ENCODE assay signal across 1 cellular context in the genomic region with DNA sequence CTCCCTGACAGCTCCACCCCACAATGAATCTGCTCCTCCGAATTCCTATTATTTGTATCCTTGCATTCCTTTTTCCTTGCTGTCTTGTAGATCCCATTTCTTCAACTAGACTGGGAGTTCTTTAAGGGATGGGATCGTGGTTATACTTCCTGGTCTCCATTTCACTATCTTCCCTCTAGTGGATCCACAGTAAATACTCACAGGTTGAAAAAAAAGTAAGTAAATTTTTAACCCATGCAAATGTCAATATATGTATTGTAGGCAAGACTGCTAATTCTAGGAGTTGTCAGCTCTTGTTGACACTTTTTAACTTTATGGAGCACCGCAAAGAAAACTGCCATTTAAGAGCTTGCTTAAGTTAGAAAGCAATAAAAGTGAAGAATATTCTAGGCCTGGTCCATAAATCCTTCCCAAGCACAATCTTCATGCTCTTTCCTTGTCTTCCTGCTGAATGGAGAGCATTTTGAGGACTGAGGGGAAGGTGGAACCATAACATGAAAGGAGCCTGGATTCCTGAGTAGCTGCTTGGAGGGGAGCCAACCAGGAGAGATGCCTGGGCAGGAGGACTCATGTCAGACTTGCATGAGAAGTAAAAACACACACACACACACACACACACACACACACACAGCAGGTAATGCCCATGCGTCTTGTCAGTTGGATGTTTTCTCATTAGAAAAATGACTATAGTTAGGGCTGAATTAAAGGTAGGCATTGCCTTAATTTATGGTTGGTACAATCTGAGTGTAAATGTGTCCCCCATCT.
TF ChIP-seq lines count a peak whose summit lies in the region.

No MANE protein-coding gene starts in this region.

TF ChIP-seq in HEK293, 187 proteins besides CTCF, POLR2A, EP300 and RAD21 (continued from another document):
- TF ChIP-seq ZNF398 (tag by site-specific recombination; IDR thresholded peaks at IDR 0.05), result 0 out of 2 replicates have a peak, but pooled peaks have one; percentile 29
- TF ChIP-seq, protein P1, sequence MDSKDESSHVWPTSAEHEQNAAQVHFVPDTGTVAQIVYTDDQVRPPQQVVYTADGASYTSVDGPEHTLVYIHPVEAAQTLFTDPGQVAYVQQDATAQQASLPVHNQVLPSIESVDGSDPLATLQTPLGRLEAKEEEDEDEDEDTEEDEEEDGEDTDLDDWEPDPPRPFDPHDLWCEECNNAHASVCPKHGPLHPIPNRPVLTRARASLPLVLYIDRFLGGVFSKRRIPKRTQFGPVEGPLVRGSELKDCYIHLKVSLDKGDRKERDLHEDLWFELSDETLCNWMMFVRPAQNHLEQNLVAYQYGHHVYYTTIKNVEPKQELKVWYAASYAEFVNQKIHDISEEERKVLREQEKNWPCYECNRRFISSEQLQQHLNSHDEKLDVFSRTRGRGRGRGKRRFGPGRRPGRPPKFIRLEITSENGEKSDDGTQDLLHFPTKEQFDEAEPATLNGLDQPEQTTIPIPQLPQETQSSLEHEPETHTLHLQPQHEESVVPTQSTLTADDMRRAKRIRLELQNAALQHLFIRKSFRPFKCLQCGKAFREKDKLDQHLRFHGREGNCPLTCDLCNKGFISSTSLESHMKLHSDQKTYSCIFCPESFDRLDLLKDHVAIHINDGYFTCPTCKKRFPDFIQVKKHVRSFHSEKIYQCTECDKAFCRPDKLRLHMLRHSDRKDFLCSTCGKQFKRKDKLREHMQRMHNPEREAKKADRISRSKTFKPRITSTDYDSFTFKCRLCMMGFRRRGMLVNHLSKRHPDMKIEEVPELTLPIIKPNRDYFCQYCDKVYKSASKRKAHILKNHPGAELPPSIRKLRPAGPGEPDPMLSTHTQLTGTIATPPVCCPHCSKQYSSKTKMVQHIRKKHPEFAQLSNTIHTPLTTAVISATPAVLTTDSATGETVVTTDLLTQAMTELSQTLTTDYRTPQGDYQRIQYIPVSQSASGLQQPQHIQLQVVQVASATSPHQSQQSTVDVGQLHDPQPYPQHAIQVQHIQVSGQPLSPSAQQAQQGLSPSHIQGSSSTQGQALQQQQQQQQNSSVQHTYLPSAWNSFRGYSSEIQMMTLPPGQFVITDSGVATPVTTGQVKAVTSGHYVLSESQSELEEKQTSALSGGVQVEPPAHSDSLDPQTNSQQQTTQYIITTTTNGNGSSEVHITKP (tag by site-specific recombination; IDR thresholded peaks at IDR 0.05), result peak; percentile 94
- no peak for TF ChIP-seq PBX3 (CRISPR knock-in tag; IDR thresholded peaks at IDR 0.05)
- no peak for TF ChIP-seq ZBTB26 (tag by site-specific recombination; optimal IDR thresholded peaks at IDR 0.05)
- peak; percentile 55; the same call in 1 of the 2 replicates for TF ChIP-seq ZSCAN4 (tag by site-specific recombination; IDR thresholded peaks at IDR 0.05)
- no peak for TF ChIP-seq GFI1B (tag by site-specific recombination; IDR thresholded peaks at IDR 0.05)
- TF ChIP-seq ZNF341 (tag by site-specific recombination; IDR thresholded peaks at IDR 0.05; ENCODE audit: low read depth), result no peak
TF ChIP-seq in HEK293: peak in this region for 5.
